4 cellular contexts compared by ENCODE assay signal in the genomic region with DNA sequence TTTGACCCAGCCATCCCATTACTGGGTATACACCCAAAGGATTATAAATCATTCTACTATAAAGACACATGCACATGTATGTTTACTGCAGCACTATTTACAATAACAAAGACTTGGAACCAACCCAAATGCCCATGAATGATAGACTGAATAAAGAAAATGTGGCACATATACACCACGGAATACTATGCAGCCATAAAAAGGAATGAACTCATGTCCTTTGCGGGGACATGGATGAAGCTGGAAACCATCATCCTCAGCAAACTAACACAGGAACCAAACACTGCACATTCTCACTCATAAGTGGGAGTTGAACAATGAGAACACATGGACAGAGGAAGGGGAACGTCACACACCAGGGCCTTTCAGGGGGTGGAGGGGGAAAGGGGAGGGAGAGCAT. TPM values are rescaled to one million over a fixed set of nuclear protein-coding genes. Genes with fewer than 3 reads are reported as not detected.
"Had no signal": no experiment of that assay in that cellular context is flagged by ENCODE, and none has a peak within 500 bp of the region (broad histone marks: within the 10 kb centered on the region; RNA-seq: fewer than 3 reads in every experiment).

No MANE protein-coding gene starts in this region.

RNA-seq across cellular contexts. Expression of a gene that starts 22.6 kb away (rescaled TPM):
- total RNA-seq: LHCN-M2, M059J, MCF 10A had no signal

RNA-seq across cellular contexts. Expression of a gene that starts 28.8 kb away (rescaled TPM):
- total RNA-seq: LHCN-M2, M059J, MCF 10A, NCI-H460 had no signal
